8 cellular contexts compared by ENCODE assay signal in the genomic region with DNA sequence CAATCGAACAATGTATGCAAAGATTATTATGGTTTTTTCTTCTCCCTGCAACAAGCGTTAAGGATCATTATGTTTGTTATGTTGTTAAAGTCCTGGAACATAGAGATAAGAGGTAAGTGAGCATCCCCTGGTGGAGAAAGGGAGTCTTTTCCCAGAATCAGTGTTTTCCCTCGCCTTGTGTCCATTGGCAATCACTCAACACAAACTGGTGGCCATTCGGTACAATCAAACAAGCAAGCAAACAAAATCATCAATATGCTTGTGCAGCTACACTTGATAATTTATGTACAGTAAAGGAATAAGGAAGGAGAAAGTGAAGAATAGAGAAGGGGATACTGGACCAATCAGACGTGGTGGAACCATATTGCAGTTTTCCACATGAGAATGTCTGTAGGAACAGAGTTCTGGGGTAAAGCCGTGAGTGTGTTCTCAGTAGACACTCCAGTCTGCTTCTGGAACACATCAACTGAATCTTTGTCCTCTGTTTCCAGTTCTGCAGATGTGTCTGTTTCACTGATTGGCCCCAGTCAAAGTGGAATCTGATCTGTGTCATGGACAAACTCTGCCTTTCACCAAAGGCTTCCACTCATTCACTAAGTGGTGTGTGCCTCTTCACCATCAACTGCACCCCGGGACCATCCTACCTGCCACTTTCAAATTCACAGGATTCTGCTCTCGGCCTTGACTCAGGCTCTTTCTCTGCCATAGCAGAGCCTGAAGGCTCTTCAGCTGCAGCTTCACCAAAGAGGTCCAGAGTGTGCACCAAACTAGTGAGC.
A peak's percentile ranks its signal among the peaks of the same experiment; 100 is the strongest.
DNase-seq lines count a peak whose midpoint lies in the region; ATAC-seq and TF ChIP-seq lines count a peak whose summit lies in the region.

No MANE protein-coding gene starts in this region.

- POLR2A ChIA-PET in AG04450 (lab: Yijun Ruan, JAX) = no interaction called here

- peaks cover 4% of the 10 kb centered on the region for H3K79me2 ChIP-seq in trophoblast cell (ENCODE audit: control insufficient read depth, insufficient read depth, low read length, poor library complexity)

- H3K27me3 ChIP-seq in AG04450 (ENCODE audit: control insufficient read depth, insufficient read depth, low read length) (peaks cover 4% of the 10 kb centered on the region), trophoblast cell (ENCODE audit: insufficient read depth, low read length) (no peaks in the 10 kb centered on the region)

- no peak overlapping the region for H3K4ac ChIP-seq in trophoblast cell (ENCODE audit: low read depth, low read length)

- peaks cover 2% of the 10 kb centered on the region; the same call in 1 of the 2 replicates for H3K9me3 ChIP-seq in AG04450 (ENCODE audit: control insufficient read depth, insufficient read depth, low read length)
- H3K9me3 ChIP-seq in trophoblast cell (ENCODE audit: insufficient read depth, low read depth, low read length) = peaks cover 7% of the 10 kb centered on the region

- no peak overlapping the region for H3K4me3 ChIP-seq in AG04450 (ENCODE audit: low read depth, low read length)
- no peak overlapping the region for H3K4me3 ChIP-seq in trophoblast cell (ENCODE audit: low read depth, low read length)

- H2BK12ac ChIP-seq in trophoblast cell (ENCODE audit: low read length) = no peak overlapping the region

- no peak overlapping the region for H2AFZ ChIP-seq in trophoblast cell (ENCODE audit: insufficient read depth, low read length, poor library complexity)

- H2AK5ac ChIP-seq in trophoblast cell (ENCODE audit: low read length) = no peak overlapping the region

- H4K12ac ChIP-seq in trophoblast cell (ENCODE audit: low read depth, low read length) = no peak overlapping the region

- H3K36me3 ChIP-seq in trophoblast cell (ENCODE audit: control insufficient read depth in 1 of 2, insufficient read depth in 2 of 2, low read length in 2 of 2) = no peaks in the 10 kb centered on the region

- no peak overlapping the region for H3K23ac ChIP-seq in trophoblast cell (ENCODE audit: low read length)

- CTCF ChIA-PET in AG04450 (lab: Charles Lee) = interaction anchor here (0.6 to 1.4 kb wide), 2 partner anchors 16 to 186 kb away, joined by 4 to 5 read pairs; a partner anchor contains a TSS

- H3K14ac ChIP-seq in trophoblast cell (ENCODE audit: low read length) = no peak overlapping the region

- no CpG with 5 or more reads among the region's 8 CpGs for WGBS in trophoblast cell (ENCODE audit: extremely low coverage, insufficient coverage, insufficient read length)

- no peak overlapping the region for H4K8ac ChIP-seq in trophoblast cell (ENCODE audit: low read depth, low read length)

- ATAC-seq in GM21423 (IDR thresholded peaks at IDR 0.05; ENCODE audit: unreplicated experiment) = no peak
- ATAC-seq in GM21619 (IDR thresholded peaks at IDR 0.05; ENCODE audit: unreplicated experiment) = no peak
- ATAC-seq in GM21381 (IDR thresholded peaks at IDR 0.05; ENCODE audit: unreplicated experiment) = no peak

- H4K91ac ChIP-seq in trophoblast cell (ENCODE audit: low read depth, low read length) = no peak overlapping the region

- no peak overlapping the region for H2BK120ac ChIP-seq in trophoblast cell (ENCODE audit: insufficient read depth, low read length, poor library complexity)

- DNase-seq in AG04450 (ENCODE audit: low read depth, low spot score) (no peak), GM10266 (ENCODE audit: extremely low spot score) (no peak), NCI-H526 (lab: John Stamatoyannopoulos, UW) (peak; percentile 16 to 61), dedifferentiated amniotic fluid mesenchymal stem cell (ENCODE audit: extremely low spot score) (peak; percentile 61), trophoblast cell (peak; percentile 18 to 61)

- H3K27ac ChIP-seq in AG04450 (ENCODE audit: low read depth, low read length) (no peak overlapping the region), trophoblast cell (ENCODE audit: low read depth, low read length) (no peak overlapping the region)

- TF ChIP-seq CTCF in AG04450 (IDR thresholded peaks at IDR 0.05; ENCODE audit: low read depth, low read length) (peak; percentile 73), GM10266 (IDR thresholded peaks at IDR 0.05; ENCODE audit: control insufficient read depth, insufficient read depth, low read depth, missing control alignments) (peak; percentile 41)

- no peak overlapping the region for H3K18ac ChIP-seq in trophoblast cell (ENCODE audit: low read length)

- H3K9ac ChIP-seq in trophoblast cell (ENCODE audit: low read length) = no peak overlapping the region

- H3K4me1 ChIP-seq in trophoblast cell (ENCODE audit: control insufficient read depth in 1 of 2, insufficient read depth in 2 of 2, low read length in 2 of 2) = no peaks in the 10 kb centered on the region

- peaks cover 4% of the 10 kb centered on the region for H3K79me1 ChIP-seq in trophoblast cell (ENCODE audit: low read length)

- H3K4me2 ChIP-seq in trophoblast cell (ENCODE audit: low read length) = no peak overlapping the region

- no peak overlapping the region for H2BK5ac ChIP-seq in trophoblast cell (ENCODE audit: low read depth, low read length, poor library complexity)

Comparison
In these comparisons a context has a peak if more than half of its experiments do, and no peak if none do; other contexts are left out.
1. DNase-seq: peak in NCI-H526 (2 of 2), dedifferentiated amniotic fluid mesenchymal stem cell (single experiment) and trophoblast cell (2 of 2); none in AG04450 (single experiment) and GM10266 (single experiment).